Comparison of ENCODE assay signal across 1 cellular context in genomic region chr19:55134732-55135131, GRCh38.
TF ChIP-seq lines count a peak whose summit lies in the region.

No MANE protein-coding gene starts in this region.

TF ChIP-seq in GM12878, 131 proteins besides CTCF, POLR2A, EP300 and RAD21:
- TF ChIP-seq BCL3 (IDR thresholded peaks at IDR 0.05; ENCODE audit: borderline replicate concordance, insufficient read depth, low read depth, low read length, poor library complexity, severe bottlenecking) (no peak), RAD51 (IDR thresholded peaks at IDR 0.05) (peak; percentile 25; the same call in 1 of the 2 replicates), WRNIP1 (IDR thresholded peaks at IDR 0.05; ENCODE audit: borderline replicate concordance, low read depth, low read length) (no peak)
TF ChIP-seq in GM12878: peak in this region for 1.
